In the genomic region with DNA sequence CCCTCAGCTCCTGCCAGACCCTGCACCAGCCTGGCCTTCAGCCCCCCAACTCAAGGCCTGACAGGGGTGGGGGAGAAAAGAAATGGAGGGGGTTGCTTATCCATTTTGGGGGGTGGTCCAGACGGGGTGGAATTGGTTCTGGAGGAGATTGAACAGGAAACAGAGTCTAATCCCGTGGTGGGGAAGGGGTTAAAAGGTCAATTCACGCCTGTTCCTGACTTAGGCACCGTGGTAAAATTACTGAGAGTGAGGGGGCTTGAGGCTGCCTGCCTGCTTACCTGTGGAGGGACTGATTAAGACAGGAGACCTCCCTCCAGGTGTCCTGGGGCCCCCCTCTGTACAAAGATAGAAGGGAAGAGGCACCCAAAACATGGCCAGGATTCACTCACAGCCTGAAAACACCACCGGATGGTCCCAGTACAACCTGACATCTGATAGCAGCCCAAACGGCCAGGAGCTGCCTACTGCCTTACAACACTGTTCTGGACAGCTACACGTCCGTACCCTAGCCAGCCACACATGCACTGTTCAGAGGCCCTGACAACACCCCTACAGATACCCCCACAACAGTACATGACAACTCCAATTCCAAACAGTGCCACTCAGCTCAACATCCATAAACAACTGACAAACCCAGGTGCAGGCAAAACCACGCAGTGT, we compare ENCODE assay signal across 8 cellular contexts. TPM values are rescaled to one million over a fixed set of nuclear protein-coding genes. Genes with fewer than 3 reads are reported as not detected.
DNase-seq lines count a peak whose midpoint lies in the region; ATAC-seq and TF ChIP-seq lines count a peak whose summit lies in the region.

No MANE protein-coding gene starts in this region.

- H3K27me3 ChIP-seq in heart left ventricle: peaks cover 0 to 9% (median 0%) of the 10 kb centered on the region in 9 donors
- H3K27me3 ChIP-seq in esophagus muscularis mucosa: no peaks in the 10 kb centered on the region
- H3K27me3 ChIP-seq in neuron (ENCODE audit: insufficient read depth, low read length): no peaks in the 10 kb centered on the region
- no peaks in the 10 kb centered on the region for H3K27me3 ChIP-seq in aorta (ENCODE audit: control insufficient read depth in 1 of 2, insufficient read depth in 2 of 2, low read length in 1 of 2)

- WGBS in heart left ventricle, 4 donors: 7 to 21% (median 16%) methylated on average over 8 to 9 of the region's 9 CpGs
- 21% methylated on average over 5 of the region's 9 CpGs for WGBS in esophagus muscularis mucosa
- WGBS in aorta, 2 donors: 6 to 11% methylated on average over 9 of the region's 9 CpGs

- no peak for DNase-seq in heart left ventricle
- no peak for DNase-seq in left cardiac atrium
- no peak for DNase-seq in esophagus muscularis mucosa (ENCODE audit: extremely low spot score)
- DNase-seq in aorta: no peak
- DNase-seq in activated T-cell treated with anti-CD3 and anti-CD28 coated beads, Interleukin-2, amount 50 U/mL, for 1 hour: no peak
- DNase-seq in COLO829 (ENCODE audit: low spot score): no peak

- TF ChIP-seq EP300 in esophagus muscularis mucosa (IDR thresholded peaks at IDR 0.05): no peak

- H3K4me1 ChIP-seq in heart left ventricle (peaks cover 43 to 100% (median 94%) of the 10 kb centered on the region in 12 donors), esophagus muscularis mucosa (peaks cover 89 to 100% (median 99%) of the 10 kb centered on the region in 4 donors), neuron (ENCODE audit: insufficient read depth, low read length) (peaks cover 83% of the 10 kb centered on the region), aorta (ENCODE audit: control insufficient read depth in 1 of 2, insufficient read depth in 2 of 2, low read length in 2 of 2) (peaks cover 0 to 5% of the 10 kb centered on the region in 2 donors)

- intact Hi-C loops in heart left ventricle (cut with DNase I): no loop called here
- intact Hi-C loops in left cardiac atrium (cut with DNase I): no loop called here
- intact Hi-C loops in esophagus muscularis mucosa (cut with DNase I): no loop called here
- intact Hi-C loops in aorta (cut with DNase I): no loop called here

- H3K9me3 ChIP-seq in heart left ventricle (no peaks in the 10 kb centered on the region), esophagus muscularis mucosa (no peaks in the 10 kb centered on the region), neuron (ENCODE audit: low read length) (no peaks in the 10 kb centered on the region), aorta (ENCODE audit: control insufficient read depth, low read length) (no peaks in the 10 kb centered on the region)

- no peak overlapping the region for H2AFZ ChIP-seq in neuron (ENCODE audit: low read depth, low read length)

- no peak for TF ChIP-seq CTCF in heart left ventricle (IDR thresholded peaks at IDR 0.05)
- no peak for TF ChIP-seq CTCF in esophagus muscularis mucosa (IDR thresholded peaks at IDR 0.05)

- H3K36me3 ChIP-seq in heart left ventricle (no peaks in the 10 kb centered on the region), esophagus muscularis mucosa (no peaks in the 10 kb centered on the region), neuron (ENCODE audit: insufficient read depth, low read length) (no peaks in the 10 kb centered on the region), aorta (ENCODE audit: control insufficient read depth in 1 of 2, insufficient read depth in 2 of 2, low read length in 1 of 2) (no peaks in the 10 kb centered on the region)

- ATAC-seq in heart left ventricle (no peak), left cardiac atrium (no peak), aorta (ENCODE audit: low FRiP score) (no peak), HG02973 (IDR thresholded peaks at IDR 0.05; ENCODE audit: unreplicated experiment) (no peak)

- H3K27ac ChIP-seq in heart left ventricle: peak overlapping the region; percentile 51 to 99 (median 94)
- peak overlapping the region; percentile 93 to 98 (median 97) for H3K27ac ChIP-seq in esophagus muscularis mucosa (replicated peaks in 1 of 4)
- peak overlapping the region; percentile 57 to 81 for H3K27ac ChIP-seq in aorta (ENCODE audit: low read depth in 1 of 2, low read length in 2 of 2)

- TF ChIP-seq POLR2A in heart left ventricle (IDR thresholded peaks at IDR 0.05): no peak
- TF ChIP-seq POLR2A in esophagus muscularis mucosa (IDR thresholded peaks at IDR 0.05; ENCODE audit: low read depth): no peak

- H3K4me3 ChIP-seq in heart left ventricle: peak overlapping the region in 2 of 12 donors; percentile 10 to 17
- H3K4me3 ChIP-seq in esophagus muscularis mucosa: peak overlapping the region in 3 of 4 donors; percentile 12 to 26 (median 19)
- peak overlapping the region; percentile 23 for H3K4me3 ChIP-seq in neuron (ENCODE audit: low read length)
- H3K4me3 ChIP-seq in aorta (ENCODE audit: low read length in 2 of 2): no peak overlapping the region

RNA-seq across cellular contexts. Expression of gene AHDC1, which starts 31.8 kb away (rescaled TPM):
- 10 to 100 TPM; 29.2 to 50.2 (median 42.1) TPM for total RNA-seq in heart left ventricle
- polyA plus RNA-seq in heart left ventricle: 10 to 100 TPM; 25.8 to 48.4 TPM
- 10 to 100 TPM; 37.6 to 39.1 TPM for total RNA-seq in left cardiac atrium
- total RNA-seq in esophagus muscularis mucosa: 10 to 100 TPM; 14.7 to 54.3 (median 35.4) TPM
- 10 to 100 TPM; 63.5 to 89.1 TPM for total RNA-seq in aorta
- 10 to 100 TPM in 1 of 2 donors, 1 to 10 TPM in 1; 7.8 to 23.9 TPM for polyA plus RNA-seq in aorta

Comparison
In these comparisons a context has a peak if more than half of its experiments do, and no peak if none do; other contexts are left out.
1. H3K4me3 ChIP-seq: peak in esophagus muscularis mucosa (3 of 4) and neuron (single experiment); none in aorta (0 of 2).
2. Peak in every context shown above with its lines, with median percentiles within 50 percentile points of each other: H3K27ac ChIP-seq.